ENCODE assay signal across 1 cellular context in genomic region chr14:69766984-69767368, GRCh38.
TF ChIP-seq lines count a peak whose summit lies in the region.

TSS of gene SRSF5 (plus strand) at chr14:69767142. CDS start at chr14:69768157, 1,015 bp downstream.

TF ChIP-seq in HepG2, 621 proteins besides CTCF, POLR2A, EP300 and RAD21 (continued from another document and continues in another):
- TF ChIP-seq REXO4 (CRISPR knock-in tag; IDR thresholded peaks at IDR 0.05; ENCODE audit: borderline replicate concordance) (no peak), ZNF264 (CRISPR knock-in tag; IDR thresholded peaks at IDR 0.05) (peak; percentile 57; the same call in 1 of the 2 replicates), ZNF660 (CRISPR knock-in tag; IDR thresholded peaks at IDR 0.05; ENCODE audit: borderline replicate concordance, low read depth) (no peak), ZNF589 (CRISPR knock-in tag; conservative IDR thresholded peaks at IDR 0.05) (0 out of 2 replicates have a peak, but pooled peaks have one; percentile 52), HES4 (CRISPR knock-in tag; IDR thresholded peaks at IDR 0.05; ENCODE audit: borderline replicate concordance) (peak; percentile 44; the same call in 1 of the 2 replicates), HCFC1 (IDR thresholded peaks at IDR 0.05; ENCODE audit: low read depth, low read length) (peak; percentile 47), ZSCAN21 (CRISPR knock-in tag; IDR thresholded peaks at IDR 0.05; ENCODE audit: borderline replicate concordance) (peak; percentile 72), TBX2 (CRISPR knock-in tag; IDR thresholded peaks at IDR 0.05; ENCODE audit: borderline replicate concordance) (peak; percentile 81), ZFAT (CRISPR knock-in tag; conservative IDR thresholded peaks at IDR 0.05) (no peak), SNAPC5 (CRISPR knock-in tag; IDR thresholded peaks at IDR 0.05; ENCODE audit: borderline replicate concordance) (no peak), MYC (CRISPR knock-in tag; IDR thresholded peaks at IDR 0.05; ENCODE audit: borderline replicate concordance) (peak; percentile 66), MXD4 (CRISPR knock-in tag; IDR thresholded peaks at IDR 0.05) (no peak), ZNF768 (CRISPR knock-in tag; IDR thresholded peaks at IDR 0.05) (peak; percentile 22; the same call in 1 of the 2 replicates), ETV5 (CRISPR knock-in tag; IDR thresholded peaks at IDR 0.05; ENCODE audit: borderline replicate concordance) (peak; percentile 94), TEAD3 (CRISPR knock-in tag; optimal IDR thresholded peaks at IDR 0.05; ENCODE audit: borderline replicate concordance) (peak; percentile 6), GFI1 (CRISPR knock-in tag; IDR thresholded peaks at IDR 0.05; ENCODE audit: borderline replicate concordance) (peak; percentile 73; the same call in 1 of the 2 replicates), ETS1 (CRISPR knock-in tag; IDR thresholded peaks at IDR 0.05) (0 out of 2 replicates have a peak, but pooled peaks have one; percentile 16), SMAD3 (CRISPR knock-in tag; IDR thresholded peaks at IDR 0.05) (peak; percentile 59; the same call in 1 of the 2 replicates), SSRP1 (CRISPR knock-in tag; IDR thresholded peaks at IDR 0.05) (no peak), CBX2 (IDR thresholded peaks at IDR 0.05; ENCODE audit: low read depth, low read length) (no peak), CBX2 (CRISPR knock-in tag; IDR thresholded peaks at IDR 0.05; ENCODE audit: low read depth) (no peak), MTF2 (CRISPR knock-in tag; IDR thresholded peaks at IDR 0.05; ENCODE audit: borderline replicate concordance) (no peak), SP2 (CRISPR knock-in tag; IDR thresholded peaks at IDR 0.05) (peak; percentile 58; the same call in 1 of the 2 replicates), PRPF4 (IDR thresholded peaks at IDR 0.05; ENCODE audit: low read depth, low read length, poor library complexity, severe bottlenecking) (no peak), ZSCAN31 (CRISPR knock-in tag; IDR thresholded peaks at IDR 0.05; ENCODE audit: low read depth) (peak; percentile 15; the same call in 1 of the 2 replicates), TMF1 (CRISPR knock-in tag; IDR thresholded peaks at IDR 0.05; ENCODE audit: low read depth) (no peak), ZNF512B (CRISPR knock-in tag; IDR thresholded peaks at IDR 0.05; ENCODE audit: borderline replicate concordance) (no peak; the same call in 1 of the 2 replicates), ZNF207 (IDR thresholded peaks at IDR 0.05; ENCODE audit: borderline replicate concordance) (no peak), CC2D1A (CRISPR knock-in tag; IDR thresholded peaks at IDR 0.05) (no peak), ZNF274 (CRISPR knock-in tag; IDR thresholded peaks at IDR 0.05) (peak; percentile 30), AGO1 (IDR thresholded peaks at IDR 0.05; ENCODE audit: low read depth, low read length, poor library complexity, severe bottlenecking) (peak; percentile 83), MTA3 (CRISPR knock-in tag; IDR thresholded peaks at IDR 0.05) (no peak), PAX8 (CRISPR knock-in tag; IDR thresholded peaks at IDR 0.05; ENCODE audit: borderline replicate concordance) (no peak), SP5 (CRISPR knock-in tag; IDR thresholded peaks at IDR 0.05; ENCODE audit: borderline replicate concordance, low read depth) (peak; percentile 38; the same call in 1 of the 2 replicates), ATRX (CRISPR knock-in tag; IDR thresholded peaks at IDR 0.05; ENCODE audit: borderline replicate concordance) (no peak), TEAD2 (CRISPR knock-in tag; IDR thresholded peaks at IDR 0.05) (0 out of 2 replicates have a peak, but pooled peaks have one; percentile 20), EED (CRISPR knock-in tag; IDR thresholded peaks at IDR 0.05) (peak; percentile 50; the same call in 1 of the 2 replicates), ZSCAN29 (CRISPR knock-in tag; conservative IDR thresholded peaks at IDR 0.05) (no peak), ZUFSP (CRISPR knock-in tag; IDR thresholded peaks at IDR 0.05; ENCODE audit: borderline replicate concordance) (no peak), KLF13 (CRISPR knock-in tag; IDR thresholded peaks at IDR 0.05) (no peak), ZFP82 (CRISPR knock-in tag; IDR thresholded peaks at IDR 0.05; ENCODE audit: borderline replicate concordance) (peak; percentile 98), ZMAT3 (CRISPR knock-in tag; conservative IDR thresholded peaks at IDR 0.05) (0 out of 2 replicates have a peak, but pooled peaks have one; percentile 14), NFE2L2 (IDR thresholded peaks at IDR 0.05; ENCODE audit: low read length) (no peak), ZFP41 (CRISPR knock-in tag; IDR thresholded peaks at IDR 0.05; ENCODE audit: borderline replicate concordance) (peak; percentile 65; the same call in 1 of the 2 replicates), SCMH1 (CRISPR knock-in tag; IDR thresholded peaks at IDR 0.05; ENCODE audit: borderline replicate concordance) (no peak), DPF2 (CRISPR knock-in tag; IDR thresholded peaks at IDR 0.05; ENCODE audit: borderline replicate concordance, low read depth) (no peak), REL (CRISPR knock-in tag; conservative IDR thresholded peaks at IDR 0.05) (no peak), ZBTB49 (CRISPR knock-in tag; IDR thresholded peaks at IDR 0.05; ENCODE audit: borderline replicate concordance) (peak; percentile 63; the same call in 1 of the 2 replicates), ATF2 (CRISPR knock-in tag; IDR thresholded peaks at IDR 0.05) (peak; percentile 52; the same call in 1 of the 2 replicates), TBP (CRISPR knock-in tag; IDR thresholded peaks at IDR 0.05) (0 out of 2 replicates have a peak, but pooled peaks have one; percentile 55), MEIS1 (CRISPR knock-in tag; IDR thresholded peaks at IDR 0.05; ENCODE audit: borderline replicate concordance) (no peak), ZNF598 (CRISPR knock-in tag; IDR thresholded peaks at IDR 0.05; ENCODE audit: borderline replicate concordance) (no peak; the same call in 1 of the 2 replicates), ISL2 (CRISPR knock-in tag; IDR thresholded peaks at IDR 0.05) (no peak; the same call in 1 of the 2 replicates)
- TF ChIP-seq, protein P1, sequence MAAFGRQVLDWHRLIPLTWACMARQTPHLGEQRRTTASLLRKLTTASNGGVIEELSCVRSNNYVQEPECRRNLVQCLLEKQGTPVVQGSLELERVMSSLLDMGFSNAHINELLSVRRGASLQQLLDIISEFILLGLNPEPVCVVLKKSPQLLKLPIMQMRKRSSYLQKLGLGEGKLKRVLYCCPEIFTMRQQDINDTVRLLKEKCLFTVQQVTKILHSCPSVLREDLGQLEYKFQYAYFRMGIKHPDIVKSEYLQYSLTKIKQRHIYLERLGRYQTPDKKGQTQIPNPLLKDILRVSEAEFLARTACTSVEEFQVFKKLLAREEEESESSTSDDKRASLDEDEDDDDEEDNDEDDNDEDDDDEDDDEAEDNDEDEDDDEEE (CRISPR knock-in tag; IDR thresholded peaks at IDR 0.05), result no peak
- TF ChIP-seq, protein P2, sequence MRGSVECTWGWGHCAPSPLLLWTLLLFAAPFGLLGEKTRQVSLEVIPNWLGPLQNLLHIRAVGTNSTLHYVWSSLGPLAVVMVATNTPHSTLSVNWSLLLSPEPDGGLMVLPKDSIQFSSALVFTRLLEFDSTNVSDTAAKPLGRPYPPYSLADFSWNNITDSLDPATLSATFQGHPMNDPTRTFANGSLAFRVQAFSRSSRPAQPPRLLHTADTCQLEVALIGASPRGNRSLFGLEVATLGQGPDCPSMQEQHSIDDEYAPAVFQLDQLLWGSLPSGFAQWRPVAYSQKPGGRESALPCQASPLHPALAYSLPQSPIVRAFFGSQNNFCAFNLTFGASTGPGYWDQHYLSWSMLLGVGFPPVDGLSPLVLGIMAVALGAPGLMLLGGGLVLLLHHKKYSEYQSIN (CRISPR knock-in tag; IDR thresholded peaks at IDR 0.05; ENCODE audit: borderline replicate concordance), result no peak
- TF ChIP-seq, protein P3, sequence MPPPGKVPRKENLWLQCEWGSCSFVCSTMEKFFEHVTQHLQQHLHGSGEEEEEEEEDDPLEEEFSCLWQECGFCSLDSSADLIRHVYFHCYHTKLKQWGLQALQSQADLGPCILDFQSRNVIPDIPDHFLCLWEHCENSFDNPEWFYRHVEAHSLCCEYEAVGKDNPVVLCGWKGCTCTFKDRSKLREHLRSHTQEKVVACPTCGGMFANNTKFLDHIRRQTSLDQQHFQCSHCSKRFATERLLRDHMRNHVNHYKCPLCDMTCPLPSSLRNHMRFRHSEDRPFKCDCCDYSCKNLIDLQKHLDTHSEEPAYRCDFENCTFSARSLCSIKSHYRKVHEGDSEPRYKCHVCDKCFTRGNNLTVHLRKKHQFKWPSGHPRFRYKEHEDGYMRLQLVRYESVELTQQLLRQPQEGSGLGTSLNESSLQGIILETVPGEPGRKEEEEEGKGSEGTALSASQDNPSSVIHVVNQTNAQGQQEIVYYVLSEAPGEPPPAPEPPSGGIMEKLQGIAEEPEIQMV (CRISPR knock-in tag; IDR thresholded peaks at IDR 0.05; ENCODE audit: low read depth), result peak; percentile 71; the same call in 1 of the 2 replicates
- TF ChIP-seq, protein P4, sequence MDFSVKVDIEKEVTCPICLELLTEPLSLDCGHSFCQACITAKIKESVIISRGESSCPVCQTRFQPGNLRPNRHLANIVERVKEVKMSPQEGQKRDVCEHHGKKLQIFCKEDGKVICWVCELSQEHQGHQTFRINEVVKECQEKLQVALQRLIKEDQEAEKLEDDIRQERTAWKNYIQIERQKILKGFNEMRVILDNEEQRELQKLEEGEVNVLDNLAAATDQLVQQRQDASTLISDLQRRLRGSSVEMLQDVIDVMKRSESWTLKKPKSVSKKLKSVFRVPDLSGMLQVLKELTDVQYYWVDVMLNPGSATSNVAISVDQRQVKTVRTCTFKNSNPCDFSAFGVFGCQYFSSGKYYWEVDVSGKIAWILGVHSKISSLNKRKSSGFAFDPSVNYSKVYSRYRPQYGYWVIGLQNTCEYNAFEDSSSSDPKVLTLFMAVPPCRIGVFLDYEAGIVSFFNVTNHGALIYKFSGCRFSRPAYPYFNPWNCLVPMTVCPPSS (IDR thresholded peaks at IDR 0.05), result no peak
